In the genomic region with DNA sequence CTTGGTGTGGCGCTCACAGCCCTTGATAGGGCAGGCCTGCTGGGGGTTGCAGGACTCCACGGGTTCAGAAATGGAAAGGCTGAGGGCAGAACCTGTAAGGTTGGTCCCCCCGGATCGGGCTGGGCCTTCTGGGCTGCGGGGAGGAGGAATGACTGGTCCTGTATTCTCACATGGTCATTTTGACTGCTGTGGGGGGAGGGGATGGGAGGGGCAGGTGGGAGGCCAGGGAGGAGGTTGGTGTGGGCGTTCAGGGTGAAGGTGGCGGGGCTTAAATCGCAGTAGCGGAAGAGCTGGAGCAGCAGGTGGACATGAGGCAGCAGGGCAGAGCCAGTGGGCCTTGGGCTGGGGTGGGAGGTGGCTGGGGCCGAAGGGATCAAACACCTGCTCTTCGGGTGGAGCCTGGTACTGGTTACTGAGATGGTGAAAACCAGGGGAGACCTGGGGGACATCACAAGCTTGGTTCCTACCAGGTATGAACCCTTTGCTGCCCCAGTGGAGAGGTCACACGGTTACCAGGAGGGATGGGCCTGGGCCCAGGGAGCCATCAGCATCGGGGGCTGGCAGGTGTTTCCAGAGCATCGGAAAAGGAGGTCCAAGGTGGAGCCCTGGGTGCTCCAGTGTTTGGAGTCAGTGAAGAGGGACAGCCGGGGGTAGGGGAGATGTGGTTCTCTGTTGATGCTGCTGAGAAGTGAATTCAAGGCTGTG, we compare ENCODE assay signal across 9 cellular contexts. TPM values are rescaled to one million over a fixed set of nuclear protein-coding genes. Genes with fewer than 3 reads are reported as not detected.
DNase-seq lines count a peak whose midpoint lies in the region; ATAC-seq, FAIRE-seq and TF ChIP-seq lines count a peak whose summit lies in the region.
"Had no signal": no experiment of that assay in that cellular context is flagged by ENCODE, and none has a peak within 500 bp of the region (broad histone marks: within the 10 kb centered on the region; RNA-seq: fewer than 3 reads in every experiment).

No MANE protein-coding gene starts in this region.

- TF ChIP-seq CTCF in keratinocyte (optimal IDR thresholded peaks at IDR 0.05 in 1 of 3, IDR thresholded peaks at IDR 0.05 in 1 of 3, conservative IDR thresholded peaks at IDR 0.05 in 1 of 3; ENCODE audit: extremely low read depth in 1 of 3, insufficient read depth in 2 of 3, low read length in 3 of 3) = no peak

- H3K27me3 Mint-ChIP-seq in activated T-cell treated with anti-CD3 and anti-CD28 coated beads, Interleukin-2, amount 50 U/mL, for 72 hours (ENCODE audit: low read depth) = no peaks in the 10 kb centered on the region
- H3K27me3 Mint-ChIP-seq in activated T-helper 1 cell treated with anti-CD3 and anti-CD28 coated beads, Interleukin-12 subunit alpha, Interleukin-12 subunit beta, Interleukin-2, Interleukin-4 antibody, amounts not matched to agents 30 ng/mL and 10 ng/mL and 1 ng/mL, durations not matched to agents 14 hours and 24 hours and 36 hours (ENCODE audit: insufficient read depth) = peaks cover 6% of the 10 kb centered on the region
- no peaks in the 10 kb centered on the region for H3K27me3 Mint-ChIP-seq in stimulated activated naive CD8-positive, alpha-beta T cell treated with anti-CD3 and anti-CD28 coated beads, Interleukin-15, amount 100 ng/mL, for 72 hours

- peak overlapping the region; percentile 90 for H3K9ac ChIP-seq in keratinocyte (ENCODE audit: control insufficient read depth, extremely low read depth, insufficient read depth, low read length)

- H3K4me1 ChIP-seq in keratinocyte (ENCODE audit: control insufficient read depth, extremely low read depth, insufficient read depth, low read length) = peaks cover 14% of the 10 kb centered on the region

- H3K9me3 ChIP-seq in keratinocyte (ENCODE audit: control insufficient read depth, low read depth, low read length) = no peaks in the 10 kb centered on the region
- H3K9me3 ChIP-seq: transverse colon had no signal

- DNase-seq in activated T-cell treated with anti-CD3 and anti-CD28 coated beads, Interleukin-2, amount 50 U/mL, for 72 hours = no peak
- no peak for DNase-seq in activated T-cell treated with anti-CD3 and anti-CD28 coated beads, Interleukin-2, amount 50 U/mL, for 48 hours
- no peak for DNase-seq in activated T-helper 1 cell treated with anti-CD3 and anti-CD28 coated beads, Interleukin-12 subunit alpha, Interleukin-12 subunit beta, Interleukin-2, Interleukin-4 antibody, amounts not matched to agents 30 ng/mL and 10 ng/mL and 1 ng/mL, durations not matched to agents 14 hours and 24 hours and 36 hours (ENCODE audit: low spot score)
- DNase-seq in keratinocyte (ENCODE audit: low read depth, low spot score) = no peak
- no peak for DNase-seq in stimulated activated naive CD8-positive, alpha-beta T cell treated with anti-CD3 and anti-CD28 coated beads, Interleukin-15, amount 100 ng/mL, for 72 hours
- DNase-seq in HPDE6-E6E7 (ENCODE audit: extremely low spot score) = no peak
- DNase-seq in activated CD4-positive, CD25-positive, alpha-beta regulatory T cell (lab: John Stamatoyannopoulos, UW) = no peak
- DNase-seq: transverse colon had no signal

- peaks cover 2 to 8% of the 10 kb centered on the region in 2 donors for H3K36me3 Mint-ChIP-seq in activated T-cell treated with anti-CD3 and anti-CD28 coated beads, Interleukin-2, amount 50 U/mL, for 72 hours (ENCODE audit: insufficient read depth in 2 of 2)
- peaks cover 16% of the 10 kb centered on the region for H3K36me3 Mint-ChIP-seq in activated T-helper 1 cell treated with anti-CD3 and anti-CD28 coated beads, Interleukin-12 subunit alpha, Interleukin-12 subunit beta, Interleukin-2, Interleukin-4 antibody, amounts not matched to agents 30 ng/mL and 10 ng/mL and 1 ng/mL, durations not matched to agents 14 hours and 24 hours and 36 hours (ENCODE audit: low read depth)

- no peaks in the 10 kb centered on the region for H3K9me3 Mint-ChIP-seq in activated T-cell treated with anti-CD3 and anti-CD28 coated beads, Interleukin-2, amount 50 U/mL, for 72 hours
- no peaks in the 10 kb centered on the region for H3K9me3 Mint-ChIP-seq in activated T-helper 1 cell treated with anti-CD3 and anti-CD28 coated beads, Interleukin-12 subunit alpha, Interleukin-12 subunit beta, Interleukin-2, Interleukin-4 antibody, amounts not matched to agents 30 ng/mL and 10 ng/mL and 1 ng/mL, durations not matched to agents 14 hours and 24 hours and 36 hours
- H3K9me3 Mint-ChIP-seq in stimulated activated naive CD8-positive, alpha-beta T cell treated with anti-CD3 and anti-CD28 coated beads, Interleukin-15, amount 100 ng/mL, for 72 hours = no peaks in the 10 kb centered on the region

- H3K4me3 ChIP-seq in keratinocyte (ENCODE audit: control insufficient read depth in 2 of 3, extremely low read depth in 1 of 3, insufficient read depth in 2 of 3, low read depth in 1 of 3, low read length in 3 of 3) = peak overlapping the region in 2 of 3 experiments; percentile 84

- H3K36me3 ChIP-seq in keratinocyte (ENCODE audit: control insufficient read depth in 2 of 2, extremely low read depth in 1 of 2, insufficient read depth in 2 of 2, low read length in 2 of 2) = peaks cover 21 to 24% of the 10 kb centered on the region in 2 experiments

- dilution Hi-C loops in keratinocyte (cut with MboI; ENCODE audit: extremely low pct_ligation_motif_present, low sequenced_read_pairs) = no loop called here

- peaks cover 17% of the 10 kb centered on the region for H3K4me1 Mint-ChIP-seq in activated T-cell treated with anti-CD3 and anti-CD28 coated beads, Interleukin-2, amount 50 U/mL, for 72 hours (ENCODE audit: low read depth)
- peaks cover 18% of the 10 kb centered on the region for H3K4me1 Mint-ChIP-seq in activated T-helper 1 cell treated with anti-CD3 and anti-CD28 coated beads, Interleukin-12 subunit alpha, Interleukin-12 subunit beta, Interleukin-2, Interleukin-4 antibody, amounts not matched to agents 30 ng/mL and 10 ng/mL and 1 ng/mL, durations not matched to agents 14 hours and 24 hours and 36 hours (ENCODE audit: low read depth)
- H3K4me1 Mint-ChIP-seq in stimulated activated naive CD8-positive, alpha-beta T cell treated with anti-CD3 and anti-CD28 coated beads, Interleukin-15, amount 100 ng/mL, for 72 hours = peaks cover 34% of the 10 kb centered on the region

- intact Hi-C loops in activated T-helper 1 cell treated with anti-CD3 and anti-CD28 coated beads, Interleukin-12 subunit alpha, Interleukin-12 subunit beta, Interleukin-2, Interleukin-4 antibody, amounts not matched to agents 30 ng/mL and 10 ng/mL and 1 ng/mL, durations not matched to agents 14 hours and 24 hours and 36 hours (cut with micrococcal nuclease) = loop anchor here (5.0 to 10.0 kb wide), 2 partner anchors 35 to 612 kb away; a partner anchor contains a TSS

- FAIRE-seq in keratinocyte (lab: Jason Lieb, UNC) = no peak

- peak overlapping the region; percentile 90 to 98 for H3K4me3 Mint-ChIP-seq in activated T-cell treated with anti-CD3 and anti-CD28 coated beads, Interleukin-2, amount 50 U/mL, for 72 hours
- H3K4me3 Mint-ChIP-seq in activated T-helper 1 cell treated with anti-CD3 and anti-CD28 coated beads, Interleukin-12 subunit alpha, Interleukin-12 subunit beta, Interleukin-2, Interleukin-4 antibody, amounts not matched to agents 30 ng/mL and 10 ng/mL and 1 ng/mL, durations not matched to agents 14 hours and 24 hours and 36 hours = peak overlapping the region; percentile 92
- peak overlapping the region; percentile 89 to 94 for H3K4me3 Mint-ChIP-seq in stimulated activated naive CD8-positive, alpha-beta T cell treated with anti-CD3 and anti-CD28 coated beads, Interleukin-15, amount 100 ng/mL, for 72 hours

- H3K4me2 ChIP-seq in keratinocyte (ENCODE audit: control insufficient read depth, extremely low read depth, insufficient read depth, low read depth, low read length) = peak overlapping the region; percentile 93

- H4K20me1 ChIP-seq in keratinocyte (ENCODE audit: control insufficient read depth, extremely low read depth, insufficient read depth, low read length) = peaks cover 5% of the 10 kb centered on the region

- peak overlapping the region; percentile 38 for H3K27ac Mint-ChIP-seq in activated T-cell treated with anti-CD3 and anti-CD28 coated beads, Interleukin-2, amount 50 U/mL, for 72 hours
- H3K27ac Mint-ChIP-seq in activated T-helper 1 cell treated with anti-CD3 and anti-CD28 coated beads, Interleukin-12 subunit alpha, Interleukin-12 subunit beta, Interleukin-2, Interleukin-4 antibody, amounts not matched to agents 30 ng/mL and 10 ng/mL and 1 ng/mL, durations not matched to agents 14 hours and 24 hours and 36 hours = peak overlapping the region; percentile 40
- peak overlapping the region in 1 of 2 donors; percentile 93 for H3K27ac Mint-ChIP-seq in stimulated activated naive CD8-positive, alpha-beta T cell treated with anti-CD3 and anti-CD28 coated beads, Interleukin-15, amount 100 ng/mL, for 72 hours

- no peak for ATAC-seq in activated T-cell treated with anti-CD3 and anti-CD28 coated beads, Interleukin-2, amount 50 U/mL, for 72 hours (replicated peaks in 1 of 2)
- ATAC-seq in stimulated activated naive CD8-positive, alpha-beta T cell treated with anti-CD3 and anti-CD28 coated beads, Interleukin-15, amount 100 ng/mL, for 72 hours = no peak
- no peak for ATAC-seq in activated CD4-positive, CD25-positive, alpha-beta regulatory T cell treated with anti-CD3 and anti-CD28 coated beads, Interleukin-2, amount 50 U/mL, for 24 hours

- H3K27me3 ChIP-seq in keratinocyte (ENCODE audit: control insufficient read depth, extremely low read depth, insufficient read depth, low read length) = no peaks in the 10 kb centered on the region
- H3K27me3 ChIP-seq: transverse colon had no signal

- H3K27ac ChIP-seq in keratinocyte (ENCODE audit: control insufficient read depth, insufficient read depth, low read length) = no peak overlapping the region

- no peaks in the 10 kb centered on the region for H3K9me1 ChIP-seq in keratinocyte (ENCODE audit: control insufficient read depth, extremely low read depth, insufficient read depth, low read length)

- peaks cover 31% of the 10 kb centered on the region for H3K79me2 ChIP-seq in keratinocyte (ENCODE audit: control insufficient read depth, insufficient read depth, low read length)

- H2AFZ ChIP-seq in keratinocyte (ENCODE audit: control insufficient read depth, low read length) = no peak overlapping the region

RNA-seq across cellular contexts. Expression of a gene that starts 1.8 kb away (rescaled TPM):
- total RNA-seq in activated T-cell treated with anti-CD3 and anti-CD28 coated beads, Interleukin-2, amount 50 U/mL, for 72 hours = 10 to 100 TPM; 40.6 to 54.9 TPM
- 66.6 and 70.8 TPM in 2 replicates for total RNA-seq in activated T-helper 1 cell treated with anti-CD3 and anti-CD28 coated beads, Interleukin-12 subunit alpha, Interleukin-12 subunit beta, Interleukin-2, Interleukin-4 antibody, amounts not matched to agents 30 ng/mL and 10 ng/mL and 1 ng/mL, durations not matched to agents 14 hours and 24 hours and 36 hours
- polyA plus RNA-seq in keratinocyte = 44.7 to 115 TPM (median 61.1 TPM) in 3 replicates
- 8.6 TPM for polyA plus RNA-seq in keratinocyte (2011; ENCODE audit: low read depth)
- polyA plus RNA-seq in keratinocyte (2011; cell fraction: cytosol; rRNA removed) = 64.8 and 109 TPM in 2 replicates
- polyA plus RNA-seq in keratinocyte (2011; cell fraction: nucleus; rRNA removed) = 55.7 and 75.2 TPM in 2 replicates
- polyA plus RNA-seq in keratinocyte (2012; ENCODE audit: low replicate concordance) = 42.4 and 69.6 TPM in 2 replicates
- polyA minus RNA-seq in keratinocyte = 80.6 to 155 TPM (median 91.7 TPM) in 3 replicates
- polyA minus RNA-seq in keratinocyte (2011; cell fraction: cytosol; rRNA and poly(A)+ RNA removed) = 110 TPM
- polyA minus RNA-seq in keratinocyte (2011; cell fraction: nucleus; rRNA and poly(A)+ RNA removed) = 22.2 and 29.4 TPM in 2 replicates

RNA-seq across cellular contexts. Expression of a gene that starts 18.9 kb away (rescaled TPM):
- total RNA-seq in activated T-cell treated with anti-CD3 and anti-CD28 coated beads, Interleukin-2, amount 50 U/mL, for 72 hours = not detected
- total RNA-seq in activated T-helper 1 cell treated with anti-CD3 and anti-CD28 coated beads, Interleukin-12 subunit alpha, Interleukin-12 subunit beta, Interleukin-2, Interleukin-4 antibody, amounts not matched to agents 30 ng/mL and 10 ng/mL and 1 ng/mL, durations not matched to agents 14 hours and 24 hours and 36 hours = not detected in 2 replicates
- not detected in 3 replicates for polyA plus RNA-seq in keratinocyte
- not detected for polyA plus RNA-seq in keratinocyte (2011; ENCODE audit: low read depth)
- not detected in 2 replicates for polyA plus RNA-seq in keratinocyte (2011; cell fraction: cytosol; rRNA removed)
- not detected in 2 replicates for polyA plus RNA-seq in keratinocyte (2011; cell fraction: nucleus; rRNA removed)
- not detected in 2 replicates for polyA plus RNA-seq in keratinocyte (2012; ENCODE audit: low replicate concordance)
- not detected in 3 replicates for polyA minus RNA-seq in keratinocyte
- polyA minus RNA-seq in keratinocyte (2011; cell fraction: cytosol; rRNA and poly(A)+ RNA removed) = not detected
- not detected in 2 replicates for polyA minus RNA-seq in keratinocyte (2011; cell fraction: nucleus; rRNA and poly(A)+ RNA removed)
- total RNA-seq: transverse colon had no signal

RNA-seq across cellular contexts. Expression of a gene that starts 22.7 kb away (rescaled TPM):
- 1 to 10 TPM in 1 of 2 donors, under 1 TPM in 1; 0.96 to 2.8 TPM for total RNA-seq in activated T-cell treated with anti-CD3 and anti-CD28 coated beads, Interleukin-2, amount 50 U/mL, for 72 hours
- 0.86 and 1.2 TPM in 2 replicates for total RNA-seq in activated T-helper 1 cell treated with anti-CD3 and anti-CD28 coated beads, Interleukin-12 subunit alpha, Interleukin-12 subunit beta, Interleukin-2, Interleukin-4 antibody, amounts not matched to agents 30 ng/mL and 10 ng/mL and 1 ng/mL, durations not matched to agents 14 hours and 24 hours and 36 hours
- polyA plus RNA-seq in keratinocyte = 4.3 to 4.7 TPM (median 4.5 TPM) in 3 replicates
- 9.4 TPM for polyA plus RNA-seq in keratinocyte (2011; ENCODE audit: low read depth)
- polyA plus RNA-seq in keratinocyte (2011; cell fraction: cytosol; rRNA removed) = 2.5 and 4.8 TPM in 2 replicates
- 11.0 and 12.5 TPM in 2 replicates for polyA plus RNA-seq in keratinocyte (2011; cell fraction: nucleus; rRNA removed)
- polyA plus RNA-seq in keratinocyte (2012; ENCODE audit: low replicate concordance) = 6.4 and 7.5 TPM in 2 replicates
- 3.6 to 8.1 TPM (median 3.6 TPM) in 3 replicates for polyA minus RNA-seq in keratinocyte
- polyA minus RNA-seq in keratinocyte (2011; cell fraction: cytosol; rRNA and poly(A)+ RNA removed) = 7.9 TPM
- 8.0 and 8.6 TPM in 2 replicates for polyA minus RNA-seq in keratinocyte (2011; cell fraction: nucleus; rRNA and poly(A)+ RNA removed)

RNA-seq across cellular contexts. Expression of a gene that starts 43.6 kb away (rescaled TPM):
- total RNA-seq in activated T-cell treated with anti-CD3 and anti-CD28 coated beads, Interleukin-2, amount 50 U/mL, for 72 hours = not detected
- not detected in 2 replicates for total RNA-seq in activated T-helper 1 cell treated with anti-CD3 and anti-CD28 coated beads, Interleukin-12 subunit alpha, Interleukin-12 subunit beta, Interleukin-2, Interleukin-4 antibody, amounts not matched to agents 30 ng/mL and 10 ng/mL and 1 ng/mL, durations not matched to agents 14 hours and 24 hours and 36 hours
- not detected in 3 replicates for polyA plus RNA-seq in keratinocyte
- polyA plus RNA-seq in keratinocyte (2011; ENCODE audit: low read depth) = not detected
- not detected in 2 replicates for polyA plus RNA-seq in keratinocyte (2011; cell fraction: cytosol; rRNA removed)
- not detected in 2 replicates for polyA plus RNA-seq in keratinocyte (2011; cell fraction: nucleus; rRNA removed)
- not detected in 2 replicates for polyA plus RNA-seq in keratinocyte (2012; ENCODE audit: low replicate concordance)
- polyA minus RNA-seq in keratinocyte = not detected in 3 replicates
- polyA minus RNA-seq in keratinocyte (2011; cell fraction: cytosol; rRNA and poly(A)+ RNA removed) = not detected
- not detected in 2 replicates for polyA minus RNA-seq in keratinocyte (2011; cell fraction: nucleus; rRNA and poly(A)+ RNA removed)
- total RNA-seq: transverse colon had no signal

RNA-seq across cellular contexts. Expression of a gene that starts 59.2 kb away (rescaled TPM):
- not detected for total RNA-seq in activated T-cell treated with anti-CD3 and anti-CD28 coated beads, Interleukin-2, amount 50 U/mL, for 72 hours
- not detected in 2 replicates for total RNA-seq in activated T-helper 1 cell treated with anti-CD3 and anti-CD28 coated beads, Interleukin-12 subunit alpha, Interleukin-12 subunit beta, Interleukin-2, Interleukin-4 antibody, amounts not matched to agents 30 ng/mL and 10 ng/mL and 1 ng/mL, durations not matched to agents 14 hours and 24 hours and 36 hours
- polyA plus RNA-seq in keratinocyte = not detected in 3 replicates
- polyA plus RNA-seq in keratinocyte (2011; ENCODE audit: low read depth) = not detected
- polyA plus RNA-seq in keratinocyte (2011; cell fraction: cytosol; rRNA removed) = not detected in 2 replicates
- not detected in 2 replicates for polyA plus RNA-seq in keratinocyte (2011; cell fraction: nucleus; rRNA removed)
- polyA plus RNA-seq in keratinocyte (2012; ENCODE audit: low replicate concordance) = not detected in 2 replicates
- not detected in 3 replicates for polyA minus RNA-seq in keratinocyte
- polyA minus RNA-seq in keratinocyte (2011; cell fraction: cytosol; rRNA and poly(A)+ RNA removed) = not detected
- polyA minus RNA-seq in keratinocyte (2011; cell fraction: nucleus; rRNA and poly(A)+ RNA removed) = not detected in 2 replicates
- total RNA-seq: transverse colon had no signal
